In genomic region chr4:140790171-140790570, GRCh38 we compare ENCODE assay signal across 10 cellular contexts. TPM values are rescaled to one million over a fixed set of nuclear protein-coding genes. Genes with fewer than 3 reads are reported as not detected.
DNase-seq lines count a peak whose midpoint lies in the region; ATAC-seq lines count a peak whose summit lies in the region.
"Had no signal": no experiment of that assay in that cellular context is flagged by ENCODE, and none has a peak within 500 bp of the region (broad histone marks: within the 10 kb centered on the region; RNA-seq: fewer than 3 reads in every experiment).

No MANE protein-coding gene starts in this region.

- 59 to 70% methylated on average over 4 of the region's 4 CpGs for WGBS in aorta, 2 donors

- H3K36me3 ChIP-seq in duodenal mucosa (ENCODE audit: control insufficient read depth in 1 of 2, insufficient read depth in 2 of 2, low read length in 2 of 2) (no peaks in the 10 kb centered on the region), aorta (ENCODE audit: control insufficient read depth in 1 of 2, insufficient read depth in 2 of 2, low read length in 1 of 2) (no peaks in the 10 kb centered on the region)

- H3K27ac ChIP-seq in duodenal mucosa (ENCODE audit: low read depth, low read length) = peak overlapping the region; percentile 8
- H3K27ac ChIP-seq in aorta (ENCODE audit: low read depth in 1 of 2, low read length in 2 of 2) = no peak overlapping the region

- peak overlapping the region; percentile 38 for H3K4me3 Mint-ChIP-seq in stimulated activated memory B cell treated with anti-CD40 and anti-IgM and Interleukin-4, amounts not matched to agents 10 μg/mL and 1 μg/mL and 100 μg/mL, for 72 hours
- H3K4me3 Mint-ChIP-seq: stimulated activated naive CD8-positive, alpha-beta T cell treated with anti-CD3 and anti-CD28 coated beads, Interleukin-15, Interleukin-2, amounts not matched to agents 100 ng/mL and 50 ng/mL, for 24 hours had no signal

- H3K4me3 ChIP-seq in duodenal mucosa (ENCODE audit: low read depth in 1 of 2, low read length in 2 of 2) = no peak overlapping the region
- no peak overlapping the region for H3K4me3 ChIP-seq in aorta (ENCODE audit: low read length in 2 of 2)

- intact Hi-C loops in aorta (cut with DNase I) = no loop called here

- H3K4me1 ChIP-seq in duodenal mucosa (ENCODE audit: control insufficient read depth in 1 of 2, insufficient read depth in 2 of 2, low read length in 2 of 2) (no peaks in the 10 kb centered on the region), aorta (ENCODE audit: control insufficient read depth in 1 of 2, insufficient read depth in 2 of 2, low read length in 2 of 2) (no peaks in the 10 kb centered on the region)

- peak overlapping the region; percentile 74 for H3K27ac Mint-ChIP-seq in stimulated activated memory B cell treated with anti-CD40 and anti-IgM and Interleukin-4, amounts not matched to agents 10 μg/mL and 1 μg/mL and 100 μg/mL, for 72 hours
- H3K27ac Mint-ChIP-seq in activated naive CD4-positive, alpha-beta T cell treated with anti-CD3 and anti-CD28 coated beads, Interleukin-2, amount 50 U/mL, for 72 hours = no peak overlapping the region
- H3K27ac Mint-ChIP-seq: stimulated activated naive CD8-positive, alpha-beta T cell treated with anti-CD3 and anti-CD28 coated beads, Interleukin-15, Interleukin-2, amounts not matched to agents 100 ng/mL and 50 ng/mL, for 24 hours had no signal

- H3K9ac ChIP-seq in duodenal mucosa (ENCODE audit: low read depth in 1 of 2, low read length in 2 of 2) = no peak overlapping the region

- ATAC-seq in GM19397 (IDR thresholded peaks at IDR 0.05; ENCODE audit: unreplicated experiment) (peak; percentile 17), HG02970 (IDR thresholded peaks at IDR 0.05; ENCODE audit: low FRiP score, unreplicated experiment) (peak; percentile 14), aorta (ENCODE audit: low FRiP score) (no peak)
- peak; percentile 46 for ATAC-seq in stimulated activated memory B cell treated with anti-CD40 and anti-IgM and Interleukin-4, amounts not matched to agents 10 μg/mL and 1 μg/mL and 100 μg/mL, for 72 hours
- ATAC-seq in activated naive CD4-positive, alpha-beta T cell treated with anti-CD3 and anti-CD28 coated beads, Interleukin-2, amount 50 U/mL, for 72 hours = no peak

- no peaks in the 10 kb centered on the region for H3K27me3 ChIP-seq in duodenal mucosa (ENCODE audit: control insufficient read depth in 1 of 2, insufficient read depth in 2 of 2, low read length in 2 of 2)
- H3K27me3 ChIP-seq in aorta (ENCODE audit: control insufficient read depth in 1 of 2, insufficient read depth in 2 of 2, low read length in 1 of 2) = no peaks in the 10 kb centered on the region

- H3K27me3 Mint-ChIP-seq in stimulated activated memory B cell treated with anti-CD40 and anti-IgM and Interleukin-4, amounts not matched to agents 10 μg/mL and 1 μg/mL and 100 μg/mL, for 72 hours = no peaks in the 10 kb centered on the region

- H3K36me3 Mint-ChIP-seq in stimulated activated memory B cell treated with anti-CD40 and anti-IgM and Interleukin-4, amounts not matched to agents 10 μg/mL and 1 μg/mL and 100 μg/mL, for 72 hours = peaks cover 13% of the 10 kb centered on the region
- H3K36me3 Mint-ChIP-seq in activated naive CD4-positive, alpha-beta T cell treated with anti-CD3 and anti-CD28 coated beads, Interleukin-2, amount 50 U/mL, for 72 hours = no peaks in the 10 kb centered on the region

- no peak for DNase-seq in activated naive CD4-positive, alpha-beta T cell treated with anti-CD3 and anti-CD28 coated beads, Interleukin-2, amount 50 U/mL, for 72 hours (ENCODE audit: low spot score in 2 of 2)
- DNase-seq in stimulated activated naive CD4-positive, alpha-beta T cell (lab: John Stamatoyannopoulos, UW) = no peak
- no peak for DNase-seq in aorta
- DNase-seq: DMS79 treated with DMSO at 0.1 percent for 48 hours, NCI-H2107 had no signal

- H3K9me3 Mint-ChIP-seq in stimulated activated memory B cell treated with anti-CD40 and anti-IgM and Interleukin-4, amounts not matched to agents 10 μg/mL and 1 μg/mL and 100 μg/mL, for 72 hours = peaks cover 5% of the 10 kb centered on the region
- peaks cover 4 to 7% of the 10 kb centered on the region in 2 donors for H3K9me3 Mint-ChIP-seq in activated naive CD4-positive, alpha-beta T cell treated with anti-CD3 and anti-CD28 coated beads, Interleukin-2, amount 50 U/mL, for 72 hours
- H3K9me3 Mint-ChIP-seq: stimulated activated naive CD8-positive, alpha-beta T cell treated with anti-CD3 and anti-CD28 coated beads, Interleukin-15, Interleukin-2, amounts not matched to agents 100 ng/mL and 50 ng/mL, for 24 hours had no signal

- H3K9me3 ChIP-seq in duodenal mucosa (ENCODE audit: control insufficient read depth in 1 of 2, low read length in 2 of 2) (no peaks in the 10 kb centered on the region), aorta (ENCODE audit: control insufficient read depth, low read length) (peaks cover 8% of the 10 kb centered on the region)

- peaks cover 82% of the 10 kb centered on the region for H3K4me1 Mint-ChIP-seq in stimulated activated memory B cell treated with anti-CD40 and anti-IgM and Interleukin-4, amounts not matched to agents 10 μg/mL and 1 μg/mL and 100 μg/mL, for 72 hours

RNA-seq across cellular contexts. Expression of gene TBC1D9, which starts 34.0 kb away (rescaled TPM):
- under 1 TPM in 1 of 2 donors, not detected in 1; 0.04 TPM for total RNA-seq in activated naive CD4-positive, alpha-beta T cell treated with anti-CD3 and anti-CD28 coated beads, Interleukin-2, amount 50 U/mL, for 72 hours
- 10 to 100 TPM; 18.5 to 28.8 TPM for total RNA-seq in aorta
- polyA plus RNA-seq in aorta = 1 to 10 TPM; 4.7 to 8.5 TPM

Comparison
In these comparisons a context has a peak if more than half of its experiments do, and no peak if none do; other contexts are left out.
1. ATAC-seq: peak in GM19397 (single experiment), HG02970 (single experiment) and stimulated activated memory B cell treated with anti-CD40 and anti-IgM and Interleukin-4, amounts not matched to agents 10 μg/mL and 1 μg/mL and 100 μg/mL, for 72 hours (single experiment); none in activated naive CD4-positive, alpha-beta T cell treated with anti-CD3 and anti-CD28 coated beads, Interleukin-2, amount 50 U/mL, for 72 hours (0 of 2) and aorta (single experiment).
2. RNA of gene TBC1D9, which starts 34.0 kb away (total RNA-seq): 18.5 to 28.8 TPM in aorta; 0.04 TPM in activated naive CD4-positive, alpha-beta T cell treated with anti-CD3 and anti-CD28 coated beads, Interleukin-2, amount 50 U/mL, for 72 hours; every median in the first group is over 10 times any median in the second.